25 cellular contexts compared by ENCODE assay signal in the genomic region with DNA sequence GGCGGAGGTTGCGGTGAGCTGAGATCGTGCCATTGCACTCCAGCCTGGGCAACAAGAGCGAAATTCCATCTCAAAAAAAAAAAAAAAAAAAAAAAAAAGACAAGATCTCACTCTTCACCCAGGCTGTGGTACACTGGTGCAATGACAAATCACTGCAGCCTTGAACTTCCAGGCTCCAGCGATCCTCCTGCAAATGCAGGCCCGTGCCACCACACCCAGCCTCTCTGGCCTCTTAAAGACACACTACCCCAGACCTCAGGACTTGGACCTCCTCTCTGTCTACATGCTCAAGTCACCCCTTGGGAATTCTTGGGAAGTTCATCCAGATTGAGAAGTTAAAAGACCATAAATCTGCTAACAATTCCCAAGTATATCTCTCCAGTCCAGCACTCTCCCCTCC. TPM values are rescaled to one million over a fixed set of nuclear protein-coding genes. Genes with fewer than 3 reads are reported as not detected.
"Had no signal": no experiment of that assay in that cellular context is flagged by ENCODE, and none has a peak within 500 bp of the region (broad histone marks: within the 10 kb centered on the region; RNA-seq: fewer than 3 reads in every experiment).

No MANE protein-coding gene starts in this region.

- H3K4me3 ChIP-seq: dorsolateral prefrontal cortex, lung, mucosa of descending colon, prostate gland, right atrium auricular region, smooth muscle cell, stomach, tibial artery had no signal

- H3K9me3 Mint-ChIP-seq: memory B cell; mesothelial cell of epicardium; natural killer cell treated with Interleukin-12 subunit alpha and Interleukin-12 subunit beta and Interleukin-15 and Interleukin-18, amount 100 ng/mL, for 72 hours; neural crest cell; stimulated activated effector memory CD8-positive, alpha-beta T cell treated with anti-CD3 and anti-CD28 coated beads, Interleukin-12 subunit alpha, Interleukin-12 subunit beta, amount 100 ng/mL, for 72 hours; type B pancreatic cell had no signal

- H3K9me3 ChIP-seq: mucosa of descending colon, neutrophil, prostate gland, right atrium auricular region, stomach, tibial artery had no signal

- H3K4me1 ChIP-seq: prostate gland had no signal

- DNase-seq: dorsolateral prefrontal cortex; effector CD4-positive, alpha-beta T cell; left ventricle myocardium superior; mucosa of descending colon; naive B cell; stimulated activated CD4-positive, alpha-beta T cell treated with anti-CD3 and anti-CD28 coated beads, Interleukin-12 subunit alpha, Interleukin-12 subunit beta, amount 100 ng/mL, for 4 hours; stimulated activated CD4-positive, alpha-beta T cell treated with anti-CD3 and anti-CD28 coated beads, Interleukin-1b, Interleukin-23, amount 100 ng/mL, for 48 hours; stimulated activated CD4-positive, alpha-beta T cell treated with anti-CD3 and anti-CD28 coated beads, Interleukin-4, amount 100 ng/mL, for 24 hours; stimulated activated naive CD4-positive, alpha-beta T cell treated with Interleukin-2 at 50 U/mL for 16 hours; stomach; tibial artery had no signal

- H3K27ac Mint-ChIP-seq: memory B cell; mesothelial cell of epicardium; natural killer cell treated with Interleukin-12 subunit alpha and Interleukin-12 subunit beta and Interleukin-15 and Interleukin-18, amount 100 ng/mL, for 72 hours; stimulated activated effector memory CD8-positive, alpha-beta T cell treated with anti-CD3 and anti-CD28 coated beads, Interleukin-12 subunit alpha, Interleukin-12 subunit beta, amount 100 ng/mL, for 72 hours; type B pancreatic cell had no signal

- H3K4me3 Mint-ChIP-seq: memory B cell; mesothelial cell of epicardium; natural killer cell treated with Interleukin-12 subunit alpha and Interleukin-12 subunit beta and Interleukin-15 and Interleukin-18, amount 100 ng/mL, for 72 hours; neural crest cell; stimulated activated effector memory CD8-positive, alpha-beta T cell treated with anti-CD3 and anti-CD28 coated beads, Interleukin-12 subunit alpha, Interleukin-12 subunit beta, amount 100 ng/mL, for 72 hours had no signal

- ATAC-seq: left ventricle myocardium superior; mucosa of descending colon; natural killer cell treated with Interleukin-12 subunit alpha and Interleukin-12 subunit beta and Interleukin-15 and Interleukin-18, amount 100 ng/mL, for 72 hours; sciatic nerve; stimulated activated effector memory CD8-positive, alpha-beta T cell treated with anti-CD3 and anti-CD28 coated beads, Interleukin-12 subunit alpha, Interleukin-12 subunit beta, amount 100 ng/mL, for 72 hours had no signal

- H3K36me3 Mint-ChIP-seq: memory B cell; mesothelial cell of epicardium; naive B cell; natural killer cell treated with Interleukin-12 subunit alpha and Interleukin-12 subunit beta and Interleukin-15 and Interleukin-18, amount 100 ng/mL, for 72 hours had no signal

- H3K27ac ChIP-seq: dorsolateral prefrontal cortex, neutrophil, prostate gland, right atrium auricular region, stomach, tibial artery had no signal

- H3K27me3 ChIP-seq: right atrium auricular region, stomach, tibial artery had no signal

- H3K36me3 ChIP-seq: neutrophil, prostate gland, right atrium auricular region had no signal

RNA-seq across cellular contexts. Expression of a gene that starts 10.5 kb away (rescaled TPM):
- total RNA-seq: frontal cortex; left ventricle myocardium superior; natural killer cell treated with Interleukin-12 subunit alpha and Interleukin-12 subunit beta and Interleukin-15 and Interleukin-18, amount 100 ng/mL, for 72 hours; smooth muscle cell; stomach; urinary bladder had no signal
